In genomic region chrX:22486326-22486725, GRCh38 we compare ENCODE assay signal across 23 cellular contexts.
DNase-seq lines count a peak whose midpoint lies in the region.
"Had no signal": no experiment of that assay in that cellular context is flagged by ENCODE, and none has a peak within 500 bp of the region (broad histone marks: within the 10 kb centered on the region; RNA-seq: fewer than 3 reads in every experiment).

No MANE protein-coding gene starts in this region.

- DNase-seq in Daoy (ENCODE audit: low read depth) (peak; percentile 5), NCI-H146 (lab: John Stamatoyannopoulos, UW) (peak; percentile 70), amniotic epithelial cell (ENCODE audit: low read depth) (peak; percentile 49), mucosa of gallbladder (ENCODE audit: low spot score) (peak; percentile 12), dermis blood vessel endothelial cell (no peak), pons (ENCODE audit: low spot score) (no peak), middle frontal gyrus (ENCODE audit: extremely low spot score, low spot score) (no peak)
- DNase-seq: activated CD4-positive, CD25-positive, alpha-beta regulatory T cell treated with anti-CD3 and anti-CD28 coated beads, Interleukin-2, amount 50 U/mL, for 72 hours; activated CD8-positive, alpha-beta T cell treated with anti-CD3 and anti-CD28 coated beads for 36 hours; activated effector memory CD4-positive, alpha-beta T cell treated with anti-CD3 and anti-CD28 coated beads, Interleukin-2, amount 50 U/mL, for 16 hours; activated naive CD8-positive, alpha-beta T cell treated with anti-CD3 and anti-CD28 coated beads, Interleukin-2, amount 10 ng/mL, durations not matched to agents 7 days and 5 days; activated T-cell treated with anti-CD3 and anti-CD28 coated beads for 4 hours; CD4-positive, alpha-beta T cell; DMS153; foreskin fibroblast; heart right ventricle; HFFc6; NCI-H1694; NK-92 treated with Interleukin-12 subunit alpha and Interleukin-12 subunit beta, amount 100 ng/mL, for 24 hours; pancreas; right lobe of liver; SIG-M5; stimulated activated naive CD8-positive, alpha-beta T cell treated with anti-CD3 and anti-CD28 coated beads, Interleukin-15, Interleukin-2, amounts not matched to agents 100 U/mL and 50 U/mL, for 24 hours had no signal

Comparison
In these comparisons a context has a peak if more than half of its experiments do, and no peak if none do; other contexts are left out.
1. DNase-seq: peak in Daoy (single experiment), NCI-H146 (single experiment), amniotic epithelial cell (single experiment) and mucosa of gallbladder (single experiment); none in dermis blood vessel endothelial cell (single experiment), pons (single experiment) and middle frontal gyrus (single experiment).